ENCODE assay signal across 8 cellular contexts in the genomic region with DNA sequence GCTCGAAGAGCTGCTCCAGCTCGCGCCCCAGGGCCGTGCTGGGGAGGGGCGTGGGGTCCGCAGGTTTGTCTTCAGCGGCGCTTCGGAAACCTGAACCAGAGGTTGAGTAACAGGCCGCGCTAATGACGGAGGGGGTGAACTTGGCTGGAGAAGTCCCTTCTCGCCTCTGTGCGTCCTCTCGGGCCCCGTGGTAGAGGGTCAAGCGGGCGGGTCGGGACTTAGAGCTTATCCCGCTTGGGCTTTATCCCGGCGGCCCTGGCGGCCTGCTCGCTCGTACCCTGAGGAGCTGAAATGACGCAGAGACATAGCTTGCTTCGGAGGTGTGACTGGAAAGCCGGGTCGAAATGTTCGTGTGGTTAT. TPM values are rescaled to one million over a fixed set of nuclear protein-coding genes. Genes with fewer than 3 reads are reported as not detected.
DNase-seq lines count a peak whose midpoint lies in the region; ATAC-seq and TF ChIP-seq lines count a peak whose summit lies in the region.

No MANE protein-coding gene starts in this region.

- H3K9me3 ChIP-seq in A673 (ENCODE audit: low read depth, low read length, poor library complexity, severe bottlenecking), result no peaks in the 10 kb centered on the region
- no peaks in the 10 kb centered on the region for H3K9me3 ChIP-seq in liver (ENCODE audit: control insufficient read depth in 4 of 4, low read length in 3 of 4)

- H3K9me3 Mint-ChIP-seq in chondrocyte (ENCODE audit: low read depth), result peaks cover 4% of the 10 kb centered on the region

- H3K36me3 Mint-ChIP-seq in chondrocyte (ENCODE audit: low read depth), result peaks cover 3% of the 10 kb centered on the region

- peak; percentile 5 for ATAC-seq in GM18517 (IDR thresholded peaks at IDR 0.05; ENCODE audit: unreplicated experiment)
- peak; percentile 11 for ATAC-seq in HG03139 (IDR thresholded peaks at IDR 0.05; ENCODE audit: unreplicated experiment)

- DNase-seq in A673 (ENCODE audit: low spot score), result peak; percentile 34
- peak; percentile 56 for DNase-seq in SK-MEL-5 (ENCODE audit: low read depth, low spot score)
- DNase-seq in chondrocyte (ENCODE audit: low spot score), result peak; percentile 89
- peak; percentile 5 for DNase-seq in stimulated activated CD8-positive, alpha-beta memory T cell treated with anti-CD3 and anti-CD28 coated beads, Interleukin-4, amount 100 ng/mL, for 24 hours (ENCODE audit: low read depth)
- no peak for DNase-seq in middle frontal gyrus (ENCODE audit: extremely low spot score, low spot score)

- POLR2A ChIA-PET in A673 (lab: Charles Lee; ENCODE audit: low non-redundant PET), result no interaction called here

- H3K27ac Mint-ChIP-seq in chondrocyte (ENCODE audit: unreplicated experiment), result peak overlapping the region; percentile 99

- no peaks in the 10 kb centered on the region for H3K27me3 Mint-ChIP-seq in chondrocyte (ENCODE audit: low read depth)

- TF ChIP-seq RAD21 in liver (IDR thresholded peaks at IDR 0.05), result no peak

- CTCF ChIA-PET in A673 (lab: Charles Lee), result no interaction called here

- peak overlapping the region; percentile 89 for H3K4me3 ChIP-seq in A673 (ENCODE audit: low read depth, low read length, poor library complexity, severe bottlenecking)
- peak overlapping the region; percentile 85 to 96 (median 89) for H3K4me3 ChIP-seq in liver (ENCODE audit: low read depth in 1 of 3, low read length in 3 of 3)

- in situ Hi-C loops in SK-MEL-5 (cut with HindIII; ENCODE audit: low pct_unique_long_range_greater_than_20kb, low sequenced_read_pairs), result no loop called here

- H3K36me3 ChIP-seq in A673 (ENCODE audit: insufficient read depth, low read length, poor library complexity, severe bottlenecking) (no peaks in the 10 kb centered on the region), liver (ENCODE audit: control insufficient read depth in 4 of 4, insufficient read depth in 3 of 4, low read depth in 1 of 4, low read length in 3 of 4) (no peaks in the 10 kb centered on the region)

- peaks cover 45% of the 10 kb centered on the region for H3K4me1 Mint-ChIP-seq in chondrocyte (ENCODE audit: low read depth)

- TF ChIP-seq CTCF in A673 (conservative IDR thresholded peaks at IDR 0.05; ENCODE audit: low read depth, low read length) (no peak), chondrocyte (IDR thresholded peaks at IDR 0.05) (no peak), liver (IDR thresholded peaks at IDR 0.05; ENCODE audit: low read depth, low read length, missing input control) (no peak)

- H3K4me1 ChIP-seq in A673 (ENCODE audit: insufficient read depth, low read length, poor library complexity, severe bottlenecking) (no peaks in the 10 kb centered on the region), liver (ENCODE audit: control insufficient read depth in 4 of 4, insufficient read depth in 4 of 4, low read length in 3 of 4) (peaks cover 0 to 19% (median 12%) of the 10 kb centered on the region in 4 donors)

- H3K27me3 ChIP-seq in A673 (replicated peaks; ENCODE audit: insufficient read depth, low read depth, low read length, poor library complexity), result no peaks in the 10 kb centered on the region
- H3K27me3 ChIP-seq in liver (ENCODE audit: control insufficient read depth in 4 of 4, insufficient read depth in 4 of 4, low read length in 3 of 4), result no peaks in the 10 kb centered on the region

- peak overlapping the region; percentile 91 for H3K4me3 Mint-ChIP-seq in chondrocyte (ENCODE audit: unreplicated experiment)

- intact Hi-C loops in A673 (cut with micrococcal nuclease; ENCODE audit: unreplicated experiment), result loop anchor here (1.0 kb wide), 1 partner anchor 13 kb away; no protein-coding TSS in a partner anchor

- peak overlapping the region; percentile 84 to 88 for H3K9ac ChIP-seq in liver (ENCODE audit: low read depth in 1 of 2, low read length in 2 of 2)

- BruUV-seq in A673 (replicated peaks; lab: Mats Ljungman, UMichigan), result no TSS peak

- under 1% methylated on average over 30 of the region's 30 CpGs for WGBS in liver

- H3K27ac ChIP-seq in A673 (ENCODE audit: low read depth, low read length, poor library complexity, severe bottlenecking) (peak overlapping the region; percentile 95), liver (ENCODE audit: low read depth in 1 of 2, low read length in 2 of 2) (peak overlapping the region; percentile 84 to 99)

TF ChIP-seq in liver, 16 proteins besides CTCF, POLR2A, EP300 and RAD21:
- TF ChIP-seq GABPA (IDR thresholded peaks at IDR 0.05 in 1 of 2, conservative IDR thresholded peaks at IDR 0.05 in 1 of 2) (no peak), ZBTB33 (IDR thresholded peaks at IDR 0.05) (peak; percentile 25), REST (IDR thresholded peaks at IDR 0.05) (peak; percentile 15)
- TF ChIP-seq, protein P1, sequence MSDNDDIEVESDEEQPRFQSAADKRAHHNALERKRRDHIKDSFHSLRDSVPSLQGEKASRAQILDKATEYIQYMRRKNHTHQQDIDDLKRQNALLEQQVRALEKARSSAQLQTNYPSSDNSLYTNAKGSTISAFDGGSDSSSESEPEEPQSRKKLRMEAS (IDR thresholded peaks at IDR 0.05), result no peak

RNA-seq across cellular contexts. Expression of gene RNMT, which starts 0.5 kb away (rescaled TPM):
- total RNA-seq in A673 (2021) (31.4 and 37.8 TPM in 2 replicates), chondrocyte (29.1 to 32.2 TPM (median 29.6 TPM) in 3 replicates), liver (10 to 100 TPM; 10.0 to 12.6 TPM)
- total RNA-seq in SK-MEL-5 (2014; rRNA removed; shearing (Covaris generic)), result 80.9 and 90.1 TPM in 2 replicates
- polyA plus RNA-seq in SK-MEL-5 (2015; cell fraction: cytosol; rRNA removed), result 53.4 and 75.7 TPM in 2 replicates
- polyA plus RNA-seq in SK-MEL-5 (2015; cell fraction: nucleus; rRNA removed), result 149 TPM in 2 replicates
- 10 to 100 TPM in 1 of 2 donors, 1 to 10 TPM in 1; 4.9 to 23.1 TPM for polyA plus RNA-seq in liver

RNA-seq across cellular contexts. Expression of gene FAM210A, which starts 0.6 kb away (rescaled TPM):
- total RNA-seq in A673 (2021), result 15.6 and 18.6 TPM in 2 replicates
- 124 and 142 TPM in 2 replicates for total RNA-seq in SK-MEL-5 (2014; rRNA removed; shearing (Covaris generic))
- 102 and 122 TPM in 2 replicates for polyA plus RNA-seq in SK-MEL-5 (2015; cell fraction: cytosol; rRNA removed)
- polyA plus RNA-seq in SK-MEL-5 (2015; cell fraction: nucleus; rRNA removed), result 42.9 and 50.5 TPM in 2 replicates
- total RNA-seq in chondrocyte, result 12.5 to 19.6 TPM (median 18.5 TPM) in 3 replicates
- total RNA-seq in liver, result 10 to 100 TPM; 12.3 to 18.3 TPM
- polyA plus RNA-seq in liver, result 10 to 100 TPM; 10.5 to 12.8 TPM
